ENCODE assay signal across 8 cellular contexts in genomic region chr15:67085818-67086649, GRCh38. TPM values are rescaled to one million over a fixed set of nuclear protein-coding genes. Genes with fewer than 3 reads are reported as not detected.
DNase-seq lines count a peak whose midpoint lies in the region; ATAC-seq, FAIRE-seq and TF ChIP-seq lines count a peak whose summit lies in the region.

No MANE protein-coding gene starts in this region.

- H3K9me3 ChIP-seq in A549 = no peaks in the 10 kb centered on the region

- H3K4me1 Mint-ChIP-seq in stimulated activated naive CD8-positive, alpha-beta T cell treated with anti-CD3 and anti-CD28 coated beads, Interleukin-15, amount 100 ng/mL, for 72 hours = peaks cover 100% of the 10 kb centered on the region

- H3K9me3 Mint-ChIP-seq in stimulated activated naive CD8-positive, alpha-beta T cell treated with anti-CD3 and anti-CD28 coated beads, Interleukin-15, amount 100 ng/mL, for 72 hours = peaks cover 0 to 7% of the 10 kb centered on the region in 2 donors

- peaks cover 18% of the 10 kb centered on the region for H3K27me3 Mint-ChIP-seq in stimulated activated naive CD8-positive, alpha-beta T cell treated with anti-CD3 and anti-CD28 coated beads, Interleukin-15, amount 100 ng/mL, for 72 hours

- TF ChIP-seq POLR2A in A549 (IDR thresholded peaks at IDR 0.05; ENCODE audit: low read length) = no peak

- peak overlapping the region; percentile 69 for H3K4me2 ChIP-seq in A549

- TF ChIP-seq CTCF in A549 (IDR thresholded peaks at IDR 0.05) (no peak), fibroblast of mammary gland (conservative IDR thresholded peaks at IDR 0.05; ENCODE audit: control insufficient read depth, insufficient read depth, low read depth, low read length) (no peak)

- H3K4me3 ChIP-seq in A549 (no peak overlapping the region), fibroblast of mammary gland (ENCODE audit: control insufficient read depth, low read depth, low read length) (no peak overlapping the region)

- no peak for TF ChIP-seq EP300 in A549 (IDR thresholded peaks at IDR 0.05)

- TF ChIP-seq RAD21 in A549 (conservative IDR thresholded peaks at IDR 0.05 in 1 of 2, IDR thresholded peaks at IDR 0.05 in 1 of 2) = no peak

- ATAC-seq in A549 (no peak), GM18511 (IDR thresholded peaks at IDR 0.05; ENCODE audit: unreplicated experiment) (peak; percentile 57), HG02885 (IDR thresholded peaks at IDR 0.05; ENCODE audit: poor library complexity, unreplicated experiment) (peak; percentile 58)
- ATAC-seq in stimulated activated naive CD8-positive, alpha-beta T cell treated with anti-CD3 and anti-CD28 coated beads, Interleukin-15, amount 100 ng/mL, for 72 hours = peak; percentile 82

- 61% methylated on average over 3 of the region's 3 CpGs for WGBS in A549 (ENCODE audit: missing lambda C conversion rate)

- H3K27ac ChIP-seq in A549 = peak overlapping the region; percentile 31 to 82; a peak in 5 of 6 replicates

- H3K27ac Mint-ChIP-seq in stimulated activated naive CD8-positive, alpha-beta T cell treated with anti-CD3 and anti-CD28 coated beads, Interleukin-15, amount 100 ng/mL, for 72 hours = peak overlapping the region; percentile 82 to 91

- no peak for FAIRE-seq in A549 (lab: Jason Lieb, UNC)

- CTCF ChIA-PET in A549 (lab: Yijun Ruan, JAX) = interaction anchor here (0.7 to 3.0 kb wide), 6 partner anchors 10 to 193 kb away, joined by 3 to 10 read pairs (median 4); no protein-coding TSS in a partner anchor

- H3K4me3 Mint-ChIP-seq in stimulated activated naive CD8-positive, alpha-beta T cell treated with anti-CD3 and anti-CD28 coated beads, Interleukin-15, amount 100 ng/mL, for 72 hours = peak overlapping the region; percentile 37 to 68

- no peak for DNase-seq in A549 (ENCODE audit: low read depth in 1 of 2, low spot score in 1 of 2)
- DNase-seq in SIG-M5 treated with dmso at 0.1 percent for 504 hours (lab: John Stamatoyannopoulos, UW; ENCODE audit: unreplicated experiment) = peak; percentile 92
- peak; percentile 98 for DNase-seq in fibroblast of mammary gland (ENCODE audit: low read depth)
- peak; percentile 52 to 78 for DNase-seq in stimulated activated naive CD8-positive, alpha-beta T cell treated with anti-CD3 and anti-CD28 coated beads, Interleukin-15, amount 100 ng/mL, for 72 hours
- DNase-seq in COLO829 (ENCODE audit: low spot score) = no peak
- no peak for DNase-seq in NCI-H69 (lab: John Stamatoyannopoulos, UW)

- POLR2A ChIA-PET in A549 (lab: Yijun Ruan, JAX) = interaction anchor here (1.1 kb wide), 1 partner anchor 10 kb away, joined by 3 read pairs; no protein-coding TSS in a partner anchor

- peaks cover 100% of the 10 kb centered on the region for H3K4me1 ChIP-seq in A549

TF ChIP-seq in A549, 52 proteins besides CTCF, POLR2A, EP300 and RAD21:
- no peak for TF ChIP-seq JUN (IDR thresholded peaks at IDR 0.05)
- no peak for TF ChIP-seq HOXB13 (CRISPR knock-in tag; IDR thresholded peaks at IDR 0.05; ENCODE audit: low read depth)
- no peak for TF ChIP-seq EHF (CRISPR knock-in tag; IDR thresholded peaks at IDR 0.05)
- TF ChIP-seq RNF2 (IDR thresholded peaks at IDR 0.05; ENCODE audit: borderline replicate concordance, low read depth) = no peak
- no peak for TF ChIP-seq HMGXB4 (CRISPR knock-in tag; IDR thresholded peaks at IDR 0.05; ENCODE audit: borderline replicate concordance)

RNA-seq across cellular contexts. Expression of gene SMAD3, which starts 20.6 kb away (rescaled TPM):
- polyA plus RNA-seq in A549 (2011; rRNA removed) (77.2 and 101 TPM in 2 replicates), A549 (2017; fragmentation: RNase III; extraction: RNeasy Plus Mini Kit Qiagen cat#74134 plus additional on column Dnase treatment) (74.6 to 106 TPM (median 93.4 TPM) in 3 replicates)
- 116 and 161 TPM in 2 replicates for polyA plus RNA-seq in A549 (2012; cell fraction: cytosol; rRNA removed)
- polyA plus RNA-seq in A549 (2012; cell fraction: nucleus; rRNA removed) = 256 and 267 TPM in 2 replicates
- polyA minus RNA-seq in A549 (2011; rRNA and poly(A)+ RNA removed) = 138 and 158 TPM in 2 replicates

Comparison
In these comparisons a context has a peak if more than half of its experiments do, and no peak if none do; other contexts are left out.
1. ATAC-seq: peak in GM18511 (single experiment), HG02885 (single experiment) and stimulated activated naive CD8-positive, alpha-beta T cell treated with anti-CD3 and anti-CD28 coated beads, Interleukin-15, amount 100 ng/mL, for 72 hours (single experiment); none in A549 (0 of 2).
2. DNase-seq: peak in SIG-M5 treated with dmso at 0.1 percent for 504 hours (single experiment), fibroblast of mammary gland (single experiment) and stimulated activated naive CD8-positive, alpha-beta T cell treated with anti-CD3 and anti-CD28 coated beads, Interleukin-15, amount 100 ng/mL, for 72 hours (2 of 2); none in A549 (0 of 2), COLO829 (single experiment) and NCI-H69 (single experiment).